ENCODE assay signal across 20 cellular contexts in the genomic region with DNA sequence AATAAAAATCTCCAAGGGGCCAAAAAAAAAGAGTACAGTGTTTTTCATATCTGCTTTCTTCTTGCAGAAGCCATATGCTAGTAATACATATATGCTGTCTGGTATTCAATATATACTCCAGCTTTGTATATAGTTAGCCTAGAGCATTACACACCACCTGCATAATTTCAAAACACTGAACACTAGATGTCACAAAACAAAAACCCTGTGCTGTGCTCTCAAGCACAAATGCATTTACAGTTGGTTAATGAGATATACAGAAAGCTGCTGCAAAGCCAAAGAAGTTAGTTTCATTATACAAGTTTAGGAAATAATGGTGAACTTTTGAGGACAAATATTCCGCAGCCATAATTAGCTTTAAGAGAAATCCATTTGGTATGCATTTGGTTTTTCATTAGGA.
DNase-seq lines count a peak whose midpoint lies in the region; ATAC-seq, FAIRE-seq and TF ChIP-seq lines count a peak whose summit lies in the region.
"Had no signal": no experiment of that assay in that cellular context is flagged by ENCODE, and none has a peak within 500 bp of the region (broad histone marks: within the 10 kb centered on the region; RNA-seq: fewer than 3 reads in every experiment).

No MANE protein-coding gene starts in this region.

- no TSS peak for BruUV-seq in GM12878 (replicated peaks; lab: Mats Ljungman, UMichigan)

- ATAC-seq in GM12878 (peak; percentile 44), right lobe of liver (peak; percentile 63 to 83 (median 82))
- ATAC-seq: CD8-positive, alpha-beta T cell; GM23338; HCT116 had no signal

- TF ChIP-seq CTCF in GM12878 (IDR thresholded peaks at IDR 0.05 in 2 of 3, conservative IDR thresholded peaks at IDR 0.05 in 1 of 3; ENCODE audit: control insufficient read depth in 2 of 3, extremely low read depth in 1 of 3, insufficient read depth in 1 of 3, low read depth in 3 of 3, low read length in 3 of 3): no peak; a peak in 1 of 6 replicates
- TF ChIP-seq CTCF in right lobe of liver (IDR thresholded peaks at IDR 0.05): peak in 3 of 4 donors; percentile 13 to 26 (median 22)

- TF ChIP-seq POLR2A in GM12878 (IDR thresholded peaks at IDR 0.05; ENCODE audit: low read depth, low read length): no peak
- no peak for TF ChIP-seq POLR2A in right lobe of liver (IDR thresholded peaks at IDR 0.05)

- SMC1A ChIA-PET in GM12878 (lab: Charles Lee; ENCODE audit: uncharacterized antibody, unreplicated experiment): interaction anchor here (0.6 to 1.6 kb wide), 5 partner anchors 17 to 339 kb away, joined by 3 to 4 read pairs (median 3); no protein-coding TSS in a partner anchor

- no peak for TF ChIP-seq EP300 in GM12878 (IDR thresholded peaks at IDR 0.05; ENCODE audit: borderline replicate concordance in 1 of 2, control insufficient read depth in 1 of 2, low read depth in 2 of 2, low read length in 2 of 2)

- no peaks in the 10 kb centered on the region for H3K27me3 ChIP-seq in GM12878 (replicated peaks in 1 of 2; ENCODE audit: control insufficient read depth in 2 of 2, insufficient read depth in 2 of 2, low read length in 1 of 2)
- no peaks in the 10 kb centered on the region for H3K27me3 ChIP-seq in right lobe of liver
- H3K27me3 ChIP-seq: BLaER1 had no signal

- H3K27ac ChIP-seq in GM12878 (ENCODE audit: control insufficient read depth, insufficient read depth): no peak overlapping the region
- peak overlapping the region in 1 of 3 donors; percentile 13 for H3K27ac ChIP-seq in right lobe of liver
- H3K27ac ChIP-seq: 22Rv1, BLaER1, C4-2B had no signal

- no peaks in the 10 kb centered on the region for H3K79me2 ChIP-seq in GM12878 (ENCODE audit: control insufficient read depth, insufficient read depth, low read length)

- H3K4me3 ChIP-seq in GM12878 (no peak overlapping the region), right lobe of liver (no peak overlapping the region)
- H3K4me3 ChIP-seq: BLaER1, GM23338 had no signal

- no peak for TF ChIP-seq RAD21 in GM12878 (IDR thresholded peaks at IDR 0.05; ENCODE audit: insufficient read depth, low read depth, low read length)

- H2AFZ ChIP-seq in GM12878 (ENCODE audit: control insufficient read depth, low read depth, low read length): no peak overlapping the region
- H2AFZ ChIP-seq: GM23338 had no signal

- DNase-seq in NCI-H345 treated with DMSO at 0.1 percent for 48 hours (lab: John Stamatoyannopoulos, UW; ENCODE audit: unreplicated experiment) (peak; percentile 48), NCI-H345 (lab: John Stamatoyannopoulos, UW) (no peak), GM12878 (ENCODE audit: low read depth, low spot score) (no peak), right lobe of liver (no peak), SW 1271 (lab: John Stamatoyannopoulos, UW) (no peak), SW480 (ENCODE audit: low spot score) (no peak)
- DNase-seq: Caco-2; CD4-positive, CD25-positive, alpha-beta regulatory T cell; CD8-positive, alpha-beta T cell; DMS153; DND-41; H9 had no signal

- no peaks in the 10 kb centered on the region for H3K36me3 ChIP-seq in GM12878 (ENCODE audit: control insufficient read depth in 2 of 2, insufficient read depth in 2 of 2, low read length in 1 of 2)
- no peaks in the 10 kb centered on the region for H3K36me3 ChIP-seq in right lobe of liver
- H3K36me3 ChIP-seq: BLaER1 had no signal

- no peak overlapping the region for H3K4me2 ChIP-seq in GM12878 (ENCODE audit: control insufficient read depth, insufficient read depth)
- H3K4me2 ChIP-seq: BLaER1, GM23338 had no signal

- H3K9me3 ChIP-seq in GM12878 (replicated peaks; ENCODE audit: control insufficient read depth, insufficient read depth, low read length): no peaks in the 10 kb centered on the region
- no peaks in the 10 kb centered on the region for H3K9me3 ChIP-seq in right lobe of liver
- H3K9me3 ChIP-seq: BLaER1, Caco-2 had no signal

- 33% methylated on average over 1 of the region's 1 CpG for WGBS in GM12878 (ENCODE audit: insufficient coverage, insufficient replicate concordance, low lambda C conversion rate, missing lambda C conversion rate)
- 64% methylated on average over 1 of the region's 1 CpG for WGBS in right lobe of liver (ENCODE audit: insufficient coverage, low coverage, low lambda C conversion rate, missing lambda C conversion rate)

- FAIRE-seq in GM12878 (lab: Jason Lieb, UNC): peak; percentile 31
- FAIRE-seq: A204.1, G401.6, GM19239 had no signal

- H4K20me1 ChIP-seq in GM12878 (ENCODE audit: control insufficient read depth, insufficient read depth): no peaks in the 10 kb centered on the region
- H4K20me1 ChIP-seq: BLaER1 had no signal

- H3K4me1 ChIP-seq in GM12878 (ENCODE audit: control insufficient read depth, insufficient read depth, low read length): no peaks in the 10 kb centered on the region
- peaks cover 0 to 15% (median 4%) of the 10 kb centered on the region in 4 donors for H3K4me1 ChIP-seq in right lobe of liver
- H3K4me1 ChIP-seq: BLaER1, Caco-2 had no signal

- H3K9ac ChIP-seq in GM12878 (ENCODE audit: control insufficient read depth, insufficient read depth, low read length): no peak overlapping the region
- H3K9ac ChIP-seq: BLaER1 had no signal

- intact Hi-C loops in GM12878 (cut with micrococcal nuclease; ENCODE audit: unreplicated experiment) (no loop called here), right lobe of liver (cut with DNase I) (no loop called here)

- POLR2A ChIA-PET in GM12878 (lab: Charles Lee): interaction anchor here (0.5 to 1.2 kb wide), 2 partner anchors 20 to 22 kb away, joined by 3 read pairs; no protein-coding TSS in a partner anchor

- in situ Hi-C loops in GM12878 (cut with MboI): no loop called here

- CTCF ChIA-PET in GM12878 (lab: Yijun Ruan, JAX): interaction anchor here (0.8 to 1.1 kb wide), 2 partner anchors 16 to 52 kb away, joined by 3 to 4 read pairs; no protein-coding TSS in a partner anchor

- RAD21 ChIA-PET in GM12878 (lab: Charles Lee; ENCODE audit: unreplicated experiment): interaction anchor here (0.6 to 1.3 kb wide), 6 partner anchors 14 to 258 kb away, joined by 3 to 6 read pairs (median 3); no protein-coding TSS in a partner anchor

TF ChIP-seq in GM12878, 131 proteins besides CTCF, POLR2A, EP300 and RAD21 (continues in another document):
- TF ChIP-seq, protein P1, sequence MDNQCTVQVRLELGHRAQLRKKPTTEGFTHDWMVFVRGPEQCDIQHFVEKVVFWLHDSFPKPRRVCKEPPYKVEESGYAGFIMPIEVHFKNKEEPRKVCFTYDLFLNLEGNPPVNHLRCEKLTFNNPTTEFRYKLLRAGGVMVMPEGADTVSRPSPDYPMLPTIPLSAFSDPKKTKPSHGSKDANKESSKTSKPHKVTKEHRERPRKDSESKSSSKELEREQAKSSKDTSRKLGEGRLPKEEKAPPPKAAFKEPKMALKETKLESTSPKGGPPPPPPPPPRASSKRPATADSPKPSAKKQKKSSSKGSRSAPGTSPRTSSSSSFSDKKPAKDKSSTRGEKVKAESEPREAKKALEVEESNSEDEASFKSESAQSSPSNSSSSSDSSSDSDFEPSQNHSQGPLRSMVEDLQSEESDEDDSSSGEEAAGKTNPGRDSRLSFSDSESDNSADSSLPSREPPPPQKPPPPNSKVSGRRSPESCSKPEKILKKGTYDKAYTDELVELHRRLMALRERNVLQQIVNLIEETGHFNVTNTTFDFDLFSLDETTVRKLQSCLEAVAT (IDR thresholded peaks at IDR 0.05): no peak
- no peak for TF ChIP-seq HCFC1 (IDR thresholded peaks at IDR 0.05; ENCODE audit: low read length)
- TF ChIP-seq, protein P2, sequence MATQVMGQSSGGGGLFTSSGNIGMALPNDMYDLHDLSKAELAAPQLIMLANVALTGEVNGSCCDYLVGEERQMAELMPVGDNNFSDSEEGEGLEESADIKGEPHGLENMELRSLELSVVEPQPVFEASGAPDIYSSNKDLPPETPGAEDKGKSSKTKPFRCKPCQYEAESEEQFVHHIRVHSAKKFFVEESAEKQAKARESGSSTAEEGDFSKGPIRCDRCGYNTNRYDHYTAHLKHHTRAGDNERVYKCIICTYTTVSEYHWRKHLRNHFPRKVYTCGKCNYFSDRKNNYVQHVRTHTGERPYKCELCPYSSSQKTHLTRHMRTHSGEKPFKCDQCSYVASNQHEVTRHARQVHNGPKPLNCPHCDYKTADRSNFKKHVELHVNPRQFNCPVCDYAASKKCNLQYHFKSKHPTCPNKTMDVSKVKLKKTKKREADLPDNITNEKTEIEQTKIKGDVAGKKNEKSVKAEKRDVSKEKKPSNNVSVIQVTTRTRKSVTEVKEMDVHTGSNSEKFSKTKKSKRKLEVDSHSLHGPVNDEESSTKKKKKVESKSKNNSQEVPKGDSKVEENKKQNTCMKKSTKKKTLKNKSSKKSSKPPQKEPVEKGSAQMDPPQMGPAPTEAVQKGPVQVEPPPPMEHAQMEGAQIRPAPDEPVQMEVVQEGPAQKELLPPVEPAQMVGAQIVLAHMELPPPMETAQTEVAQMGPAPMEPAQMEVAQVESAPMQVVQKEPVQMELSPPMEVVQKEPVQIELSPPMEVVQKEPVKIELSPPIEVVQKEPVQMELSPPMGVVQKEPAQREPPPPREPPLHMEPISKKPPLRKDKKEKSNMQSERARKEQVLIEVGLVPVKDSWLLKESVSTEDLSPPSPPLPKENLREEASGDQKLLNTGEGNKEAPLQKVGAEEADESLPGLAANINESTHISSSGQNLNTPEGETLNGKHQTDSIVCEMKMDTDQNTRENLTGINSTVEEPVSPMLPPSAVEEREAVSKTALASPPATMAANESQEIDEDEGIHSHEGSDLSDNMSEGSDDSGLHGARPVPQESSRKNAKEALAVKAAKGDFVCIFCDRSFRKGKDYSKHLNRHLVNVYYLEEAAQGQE (IDR thresholded peaks at IDR 0.05; ENCODE audit: low read depth, low read length): no peak
- TF ChIP-seq RELA (IDR thresholded peaks at IDR 0.05; ENCODE audit: borderline replicate concordance, partially characterized antibody): no peak
- TF ChIP-seq BMI1 (IDR thresholded peaks at IDR 0.05; ENCODE audit: borderline replicate concordance): no peak
- TF ChIP-seq, protein P3, sequence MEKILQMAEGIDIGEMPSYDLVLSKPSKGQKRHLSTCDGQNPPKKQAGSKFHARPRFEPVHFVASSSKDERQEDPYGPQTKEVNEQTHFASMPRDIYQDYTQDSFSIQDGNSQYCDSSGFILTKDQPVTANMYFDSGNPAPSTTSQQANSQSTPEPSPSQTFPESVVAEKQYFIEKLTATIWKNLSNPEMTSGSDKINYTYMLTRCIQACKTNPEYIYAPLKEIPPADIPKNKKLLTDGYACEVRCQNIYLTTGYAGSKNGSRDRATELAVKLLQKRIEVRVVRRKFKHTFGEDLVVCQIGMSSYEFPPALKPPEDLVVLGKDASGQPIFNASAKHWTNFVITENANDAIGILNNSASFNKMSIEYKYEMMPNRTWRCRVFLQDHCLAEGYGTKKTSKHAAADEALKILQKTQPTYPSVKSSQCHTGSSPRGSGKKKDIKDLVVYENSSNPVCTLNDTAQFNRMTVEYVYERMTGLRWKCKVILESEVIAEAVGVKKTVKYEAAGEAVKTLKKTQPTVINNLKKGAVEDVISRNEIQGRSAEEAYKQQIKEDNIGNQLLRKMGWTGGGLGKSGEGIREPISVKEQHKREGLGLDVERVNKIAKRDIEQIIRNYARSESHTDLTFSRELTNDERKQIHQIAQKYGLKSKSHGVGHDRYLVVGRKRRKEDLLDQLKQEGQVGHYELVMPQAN (conservative IDR thresholded peaks at IDR 0.05): no peak

Comparison
In these comparisons a context has a peak if more than half of its experiments do, and no peak if none do; other contexts are left out.
1. CTCF ChIP-seq: peak in right lobe of liver (3 of 4); none in GM12878 (0 of 3).